ENCODE assay signal across 8 cellular contexts in genomic region chr4:74531952-74532794, GRCh38.
DNase-seq lines count a peak whose midpoint lies in the region; ATAC-seq and TF ChIP-seq lines count a peak whose summit lies in the region.

No MANE protein-coding gene starts in this region.

- H3K27ac ChIP-seq in epithelial cell of prostate, result peak overlapping the region; percentile 88

- in situ Hi-C loops in SK-MEL-5 (cut with HindIII; ENCODE audit: low pct_unique_long_range_greater_than_20kb, low sequenced_read_pairs), result no loop called here

- no peaks in the 10 kb centered on the region for H3K9me3 Mint-ChIP-seq in nephron

- DNase-seq in NCI-H345 (lab: John Stamatoyannopoulos, UW), result peak; percentile 29
- DNase-seq in NCI-H345 treated with DMSO at 0.1 percent for 48 hours (lab: John Stamatoyannopoulos, UW; ENCODE audit: unreplicated experiment), result no peak
- DNase-seq in HuH-7 (ENCODE audit: low spot score), result peak; percentile 31
- peak; percentile 83 for DNase-seq in SK-MEL-5 (ENCODE audit: low read depth, low spot score)
- no peak for DNase-seq in epithelial cell of prostate (ENCODE audit: low read depth, low spot score)

- no peak overlapping the region for H3K4me3 Mint-ChIP-seq in nephron

- no peaks in the 10 kb centered on the region for H3K36me3 Mint-ChIP-seq in nephron (ENCODE audit: low read depth)

- peaks cover 6% of the 10 kb centered on the region for H3K4me1 Mint-ChIP-seq in nephron

- no peaks in the 10 kb centered on the region for H3K27me3 Mint-ChIP-seq in nephron (ENCODE audit: low read depth)

- H3K27ac Mint-ChIP-seq in nephron, result no peak overlapping the region

- peak; percentile 47 to 56 (median 54) for TF ChIP-seq CTCF in nephron (IDR thresholded peaks at IDR 0.05; ENCODE audit: unreplicated experiment in 3 of 3)

- peak; percentile 95 for ATAC-seq in GM21529 (IDR thresholded peaks at IDR 0.05; ENCODE audit: unreplicated experiment)
- no peak for ATAC-seq in activated CD4-positive, CD25-positive, alpha-beta regulatory T cell treated with anti-CD3 and anti-CD28 coated beads, Interleukin-2, amount 50 U/mL, for 24 hours

Comparison
In these comparisons a context has a peak if more than half of its experiments do, and no peak if none do; other contexts are left out.
1. DNase-seq: peak in NCI-H345 (single experiment), HuH-7 (single experiment) and SK-MEL-5 (single experiment); none in NCI-H345 treated with DMSO at 0.1 percent for 48 hours (single experiment) and epithelial cell of prostate (single experiment).